10 cellular contexts compared by ENCODE assay signal in the genomic region with DNA sequence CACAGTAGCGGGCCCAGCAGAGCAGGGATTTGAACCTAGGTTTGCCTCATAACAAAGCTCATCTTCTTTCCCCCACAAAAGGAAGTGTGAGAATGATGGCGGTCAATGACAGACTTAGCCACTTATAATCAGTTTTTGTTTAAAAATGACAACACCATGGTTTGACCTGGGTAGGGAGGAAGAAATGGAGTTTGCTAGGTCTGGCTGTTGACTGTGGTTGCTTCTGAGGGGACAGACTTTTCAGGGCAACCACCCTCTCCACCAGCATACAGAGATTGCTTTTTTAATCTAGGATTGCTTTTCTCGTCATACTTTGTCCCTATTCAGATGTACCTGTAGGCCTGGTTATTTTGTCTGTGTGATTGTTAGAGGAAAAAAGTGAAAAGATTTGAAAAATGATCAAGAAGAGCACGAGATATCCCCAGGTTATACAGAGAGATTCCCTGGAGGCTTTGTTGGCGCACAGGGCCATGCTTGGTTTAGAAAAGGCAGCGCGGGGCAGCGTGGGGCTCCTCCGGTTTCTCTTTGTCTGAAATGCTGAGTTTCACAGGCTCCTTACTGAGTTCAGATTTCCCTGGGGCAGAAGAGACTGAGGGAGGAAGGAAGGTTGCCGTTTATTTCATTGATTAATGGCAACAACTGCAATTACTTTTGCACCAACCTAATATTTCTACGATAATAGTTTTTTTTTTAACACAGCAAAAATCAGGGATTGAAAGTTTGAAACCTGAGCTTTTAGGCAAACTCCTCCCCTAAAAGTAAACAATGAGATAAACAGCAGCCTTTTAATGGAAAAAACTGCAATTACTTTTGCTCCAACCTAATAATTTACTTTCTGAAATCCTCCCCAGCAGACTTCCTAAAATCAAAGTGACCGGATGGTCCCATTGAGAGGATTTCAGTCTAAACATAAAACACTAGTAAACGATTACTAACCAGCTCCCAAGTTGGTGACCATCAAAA.
DNase-seq lines count a peak whose midpoint lies in the region; ATAC-seq and TF ChIP-seq lines count a peak whose summit lies in the region.
"Had no signal": no experiment of that assay in that cellular context is flagged by ENCODE, and none has a peak within 500 bp of the region (broad histone marks: within the 10 kb centered on the region; RNA-seq: fewer than 3 reads in every experiment).

No MANE protein-coding gene starts in this region.

- TF ChIP-seq CTCF in Caco-2 (IDR thresholded peaks at IDR 0.05; ENCODE audit: insufficient read depth in 1 of 2, low read depth in 1 of 2, low read length in 1 of 2, severe bottlenecking in 1 of 2, unreplicated experiment in 1 of 2) (no peak), prostate gland (IDR thresholded peaks at IDR 0.05) (no peak)

- intact Hi-C loops in Caco-2 (cut with micrococcal nuclease; ENCODE audit: unreplicated experiment) = loop anchor here (1.0 kb wide), 6 partner anchors 13 to 142 kb away; no protein-coding TSS in a partner anchor
- intact Hi-C loops in prostate gland (cut with DNase I) = no loop called here

- H3K4me3 ChIP-seq in Caco-2 (ENCODE audit: low read depth, low read length) (no peak overlapping the region), mesodermal cell (ENCODE audit: extremely low read depth, insufficient read depth, low read length, poor library complexity, severe bottlenecking) (no peak overlapping the region), prostate gland (no peak overlapping the region)

- peaks cover 70% of the 10 kb centered on the region for H3K4me1 Mint-ChIP-seq in Caco-2 (ENCODE audit: low read depth, unreplicated experiment)
- H3K4me1 Mint-ChIP-seq: naive B cell had no signal

- no TSS peak for BruUV-seq in Caco-2 (replicated peaks; lab: Mats Ljungman, UMichigan)

- no peaks in the 10 kb centered on the region for H3K9me3 Mint-ChIP-seq in Caco-2 (ENCODE audit: unreplicated experiment)

- H3K27ac ChIP-seq in cingulate gyrus (ENCODE audit: low read depth, low read length) (peak overlapping the region; percentile 5), mesodermal cell (ENCODE audit: low read depth, low read length, severe bottlenecking) (peak overlapping the region; percentile 88), prostate gland (no peak overlapping the region)

- no peaks in the 10 kb centered on the region for H3K27me3 Mint-ChIP-seq in Caco-2 (ENCODE audit: insufficient read depth, unreplicated experiment)

- peaks cover 43% of the 10 kb centered on the region for H3K36me3 Mint-ChIP-seq in Caco-2 (ENCODE audit: insufficient read depth, unreplicated experiment)
- H3K36me3 Mint-ChIP-seq: naive B cell had no signal

- WGBS in mesodermal cell (ENCODE audit: insufficient coverage in 2 of 2), 2 experiments = 34 to 72% methylated on average over 5 to 7 of the region's 13 CpGs
- WGBS in prostate gland = 46% methylated on average over 13 of the region's 13 CpGs

- peak overlapping the region; percentile 98 for H3K27ac Mint-ChIP-seq in Caco-2 (ENCODE audit: unreplicated experiment)
- H3K27ac Mint-ChIP-seq: naive B cell had no signal

- no peaks in the 10 kb centered on the region for H3K9me3 ChIP-seq in Caco-2
- no peaks in the 10 kb centered on the region for H3K9me3 ChIP-seq in mesodermal cell (ENCODE audit: control insufficient read depth, low read length)
- no peaks in the 10 kb centered on the region for H3K9me3 ChIP-seq in prostate gland

- DNase-seq in Caco-2 (no peak), NCI-H2081 treated with DMSO at 0.1 percent for 48 hours (lab: John Stamatoyannopoulos, UW) (peak; percentile 7), prostate gland (ENCODE audit: low spot score) (no peak), AG08395 (ENCODE audit: low spot score) (no peak)
- DNase-seq in stimulated activated CD4-positive, alpha-beta T cell treated with anti-CD3 and anti-CD28 coated beads, Interleukin-15, amount 100 ng/mL, for 24 hours = no peak
- DNase-seq: islet precursor cell, naive B cell had no signal

- ATAC-seq in HG03135 (IDR thresholded peaks at IDR 0.05; ENCODE audit: unreplicated experiment) = no peak

- H3K4me3 Mint-ChIP-seq in Caco-2 (ENCODE audit: unreplicated experiment) = peak overlapping the region; percentile 44
- H3K4me3 Mint-ChIP-seq: naive B cell had no signal

- no peak for TF ChIP-seq POLR2A in prostate gland (IDR thresholded peaks at IDR 0.05)

- H3K4me1 ChIP-seq in Caco-2 (peaks cover 83% of the 10 kb centered on the region), mesodermal cell (ENCODE audit: control insufficient read depth, insufficient read depth, low read length, poor library complexity, severe bottlenecking) (peaks cover 47% of the 10 kb centered on the region), prostate gland (replicated peaks) (no peaks in the 10 kb centered on the region)

- POLR2A ChIA-PET in Caco-2 (lab: Charles Lee) = interaction anchor here (0.6 to 0.9 kb wide), 2 partner anchors 13 to 124 kb away, joined by 3 to 5 read pairs; no protein-coding TSS in a partner anchor

- H3K36me3 ChIP-seq in Caco-2 (ENCODE audit: control insufficient read depth, insufficient read depth, low read length) = no peaks in the 10 kb centered on the region
- peaks cover 7% of the 10 kb centered on the region for H3K36me3 ChIP-seq in mesodermal cell (ENCODE audit: control insufficient read depth, insufficient read depth, low read length)
- no peaks in the 10 kb centered on the region for H3K36me3 ChIP-seq in prostate gland

- CTCF ChIA-PET in Caco-2 (lab: Charles Lee) = interaction anchor here (0.6 to 1.0 kb wide), 3 partner anchors 27 to 813 kb away, joined by 3 to 5 read pairs (median 3); no protein-coding TSS in a partner anchor

- H3K27me3 ChIP-seq in Caco-2 (replicated peaks; ENCODE audit: control insufficient read depth, insufficient read depth, low read length) = no peaks in the 10 kb centered on the region
- H3K27me3 ChIP-seq in prostate gland (replicated peaks; ENCODE audit: insufficient read depth) = no peaks in the 10 kb centered on the region

Comparison
In these comparisons a context has a peak if more than half of its experiments do, and no peak if none do; other contexts are left out.
1. H3K27ac ChIP-seq: peak in cingulate gyrus (single experiment) and mesodermal cell (single experiment); none in prostate gland (0 of 2).